8 cellular contexts compared by ENCODE assay signal in the genomic region with DNA sequence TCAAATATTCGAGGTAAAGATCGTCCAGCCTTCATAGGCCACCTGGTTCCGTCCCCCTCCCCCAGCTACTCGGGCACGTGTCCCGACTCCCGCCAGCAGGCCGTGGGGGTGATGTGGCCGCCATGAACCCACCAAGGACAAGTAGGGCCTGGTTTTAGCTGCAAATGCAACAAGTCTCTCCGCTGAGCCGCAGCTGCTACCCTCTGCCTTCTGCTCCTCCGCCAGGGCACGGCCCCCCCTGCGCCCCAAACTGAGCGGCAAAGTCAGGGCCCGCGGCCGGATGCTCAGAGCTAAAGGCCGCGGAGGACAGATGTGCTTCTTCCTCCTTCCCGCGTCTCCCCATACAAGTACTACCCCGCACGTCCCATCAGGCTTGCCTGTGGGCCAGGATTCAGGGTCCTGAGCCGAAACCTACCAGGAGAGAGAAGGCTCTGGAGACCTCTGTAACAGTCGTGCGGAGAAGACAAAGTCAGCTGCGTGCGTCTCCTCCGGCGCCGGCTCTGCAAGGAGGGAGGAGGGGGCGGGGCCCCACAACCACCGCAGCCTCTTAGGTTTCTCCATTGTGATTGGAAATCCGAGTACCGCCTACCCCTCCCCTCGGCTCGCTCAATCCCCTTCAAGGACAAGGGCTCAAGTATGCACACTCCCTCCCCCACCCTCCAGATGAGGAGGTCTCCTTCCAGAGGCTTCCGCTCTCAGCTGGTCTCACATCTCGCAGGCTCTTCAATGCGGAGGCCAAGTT. TPM values are rescaled to one million over a fixed set of nuclear protein-coding genes. Genes with fewer than 3 reads are reported as not detected.
DNase-seq lines count a peak whose midpoint lies in the region; ATAC-seq and TF ChIP-seq lines count a peak whose summit lies in the region.

A gene (minus strand): TSS at position 507 of the 742 bp plus-strand sequence. CDS start 3,171 bp downstream, outside the sequence.

- peaks cover 5% of the 10 kb centered on the region for H3K27me3 Mint-ChIP-seq in activated CD4-positive, alpha-beta T cell treated with anti-CD3 and anti-CD28 coated beads, Interleukin-2, amount 10 ng/mL, durations not matched to agents 7 days and 5 days

- H3K36me3 Mint-ChIP-seq in activated CD4-positive, alpha-beta T cell treated with anti-CD3 and anti-CD28 coated beads, Interleukin-2, amount 10 ng/mL, durations not matched to agents 7 days and 5 days (ENCODE audit: low read depth): peaks cover 45% of the 10 kb centered on the region

- CTCF ChIA-PET in activated CD4-positive, alpha-beta T cell treated with anti-CD3 and anti-CD28 coated beads, Interleukin-2, amount 10 ng/mL, durations not matched to agents 7 days and 5 days (lab: Charles Lee): interaction anchor here (0.6 to 2.3 kb wide), 4 partner anchors 10 to 206 kb away, joined by 3 to 13 read pairs (median 3); no protein-coding TSS in a partner anchor

- POLR2A ChIA-PET in activated CD4-positive, alpha-beta T cell treated with anti-CD3 and anti-CD28 coated beads, Interleukin-2, amount 10 ng/mL, durations not matched to agents 7 days and 5 days (lab: Charles Lee): interaction anchor here (0.6 to 1.6 kb wide), 7 partner anchors 9 to 147 kb away, joined by 4 to 10 read pairs (median 6); no protein-coding TSS in a partner anchor

- H3K27me3 ChIP-seq in BE2C: no peaks in the 10 kb centered on the region

- TF ChIP-seq CTCF in BE2C (IDR thresholded peaks at IDR 0.05; ENCODE audit: low read depth, low read length): no peak

- H3K27ac Mint-ChIP-seq in activated CD4-positive, alpha-beta T cell treated with anti-CD3 and anti-CD28 coated beads, Interleukin-2, amount 10 ng/mL, durations not matched to agents 7 days and 5 days: peak within 1 kb of the TSS; percentile 99

- no peaks in the 10 kb centered on the region for H3K9me3 Mint-ChIP-seq in activated CD4-positive, alpha-beta T cell treated with anti-CD3 and anti-CD28 coated beads, Interleukin-2, amount 10 ng/mL, durations not matched to agents 7 days and 5 days

- H3K4me1 Mint-ChIP-seq in activated CD4-positive, alpha-beta T cell treated with anti-CD3 and anti-CD28 coated beads, Interleukin-2, amount 10 ng/mL, durations not matched to agents 7 days and 5 days: peaks cover 42% of the 10 kb centered on the region

- H3K4me1 ChIP-seq in BE2C: no peaks in the 10 kb centered on the region; the same call in 1 of the 2 replicates

- H3K9me3 ChIP-seq in BE2C: no peaks in the 10 kb centered on the region; the same call in 1 of the 2 replicates

- peaks cover 46% of the 10 kb centered on the region for H3K36me3 ChIP-seq in BE2C

- H3K4me3 ChIP-seq in BE2C (ENCODE audit: low read depth, low read length): peak within 1 kb of the TSS; percentile 89

- ATAC-seq in HG03442 (IDR thresholded peaks at IDR 0.05; ENCODE audit: unreplicated experiment): peak; percentile 95
- ATAC-seq in left lobe of liver: peak; percentile 95

- DNase-seq in BE2C (peak; percentile 98), GM19238 (ENCODE audit: insufficient read length, low spot score) (peak; percentile 72), NCI-H69 (lab: John Stamatoyannopoulos, UW) (peak; percentile 94), dedifferentiated amniotic fluid mesenchymal stem cell (ENCODE audit: extremely low spot score) (peak; percentile 96), left lobe of liver (ENCODE audit: low spot score) (peak; percentile 73)
- DNase-seq in activated CD4-positive, alpha-beta T cell treated with anti-CD3 and anti-CD28 coated beads, Interleukin-2, amount 10 ng/mL, durations not matched to agents 7 days and 5 days: peak; percentile 96
- peak; percentile 95 for DNase-seq in stimulated activated CD4-positive, alpha-beta T cell treated with anti-CD3 and anti-CD28 coated beads, Interleukin-4, amount 100 ng/mL, for 1 hour

- H3K4me3 Mint-ChIP-seq in activated CD4-positive, alpha-beta T cell treated with anti-CD3 and anti-CD28 coated beads, Interleukin-2, amount 10 ng/mL, durations not matched to agents 7 days and 5 days: peak within 1 kb of the TSS; percentile 98

RNA-seq across cellular contexts. Expression of the gene that starts here (rescaled TPM):
- 908 TPM for polyA plus RNA-seq in BE2C (2012; ENCODE audit: insufficient read depth, insufficient read length, low read depth)
- 1,000 to 10,000 TPM in 1 of 2 experiments, 100 to 1,000 TPM in 1; 819 to 1,195 TPM for total RNA-seq in activated CD4-positive, alpha-beta T cell treated with anti-CD3 and anti-CD28 coated beads, Interleukin-2, amount 10 ng/mL, durations not matched to agents 7 days and 5 days
- 23.2 TPM for total RNA-seq in left lobe of liver

Comparison
In these comparisons a context has a peak if more than half of its experiments do, and no peak if none do; other contexts are left out.
1. Peak in every context shown above with its lines: DNase-seq, ATAC-seq and H3K4me3 ChIP-seq.
2. RNA of the gene that starts here (total RNA-seq): 819 to 1,195 TPM in activated CD4-positive, alpha-beta T cell treated with anti-CD3 and anti-CD28 coated beads, Interleukin-2, amount 10 ng/mL, durations not matched to agents 7 days and 5 days; 23.2 TPM in left lobe of liver (single experiment); every median in the first group is over 10 times any median in the second.